ENCODE assay signal across 8 cellular contexts in the genomic region with DNA sequence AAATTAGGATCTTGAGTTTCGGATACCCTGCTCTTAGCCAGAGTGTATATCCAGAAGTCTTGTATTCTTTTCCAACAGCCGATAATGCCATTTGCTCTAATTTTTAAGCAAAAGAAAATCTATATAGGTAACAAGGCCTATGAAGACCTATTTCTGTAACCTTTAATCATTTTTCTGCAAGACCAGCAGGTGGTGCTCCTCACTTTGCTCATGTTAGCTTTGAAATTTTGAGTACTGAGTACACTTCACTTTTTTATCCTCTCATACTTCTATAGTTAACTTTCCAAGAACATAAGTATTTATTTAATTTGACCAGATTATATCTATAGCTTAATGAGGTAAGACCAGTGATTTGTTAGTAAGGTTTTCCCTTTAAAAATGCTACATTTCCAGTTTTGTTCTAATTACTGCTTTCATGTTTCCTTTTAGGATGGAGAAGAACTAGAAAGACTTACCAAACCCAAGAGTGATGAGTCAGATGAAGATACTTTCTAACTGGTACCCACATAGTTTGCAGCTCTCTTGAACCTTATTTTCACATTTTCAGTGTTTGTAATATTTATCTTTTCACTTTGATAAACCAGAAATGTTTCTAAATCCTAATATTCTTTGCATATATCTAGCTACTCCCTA. TPM values are rescaled to one million over a fixed set of nuclear protein-coding genes. Genes with fewer than 3 reads are reported as not detected.
A peak's percentile ranks its signal among the peaks of the same experiment; 100 is the strongest.
DNase-seq lines count a peak whose midpoint lies in the region; ATAC-seq and TF ChIP-seq lines count a peak whose summit lies in the region.

No MANE protein-coding gene starts in this region.

- H3K27ac Mint-ChIP-seq in activated T-cell treated with anti-CD3 and anti-CD28 coated beads, Interleukin-2, amount 50 U/mL, for 24 hours, result peak overlapping the region; percentile 3
- H3K27ac Mint-ChIP-seq in neural progenitor cell, result no peak overlapping the region

- no peaks in the 10 kb centered on the region for H3K9me3 ChIP-seq in RWPE2 (ENCODE audit: severe bottlenecking)
- no peaks in the 10 kb centered on the region for H3K9me3 ChIP-seq in neural progenitor cell (ENCODE audit: low read depth)

- H3K4me2 ChIP-seq in neural progenitor cell, result no peak overlapping the region

- TF ChIP-seq CTCF in RWPE2 (IDR thresholded peaks at IDR 0.05; ENCODE audit: poor library complexity, severe bottlenecking), result peak; percentile 88
- TF ChIP-seq CTCF in choroid plexus epithelial cell (conservative IDR thresholded peaks at IDR 0.05; ENCODE audit: low read depth, low read length), result peak; percentile 73
- TF ChIP-seq CTCF in neural progenitor cell (IDR thresholded peaks at IDR 0.05), result peak; percentile 74

- ATAC-seq in RWPE2 (ENCODE audit: low read depth), result peak; percentile 40; the same call in 1 of the 3 replicates
- no peak for ATAC-seq in HG02678 (IDR thresholded peaks at IDR 0.05; ENCODE audit: unreplicated experiment)

- H3K4me3 ChIP-seq in RWPE2 (ENCODE audit: severe bottlenecking) (no peak overlapping the region), choroid plexus epithelial cell (ENCODE audit: low read depth, low read length) (no peak overlapping the region), neural progenitor cell (no peak overlapping the region)

- no peaks in the 10 kb centered on the region for H3K27me3 Mint-ChIP-seq in activated T-cell treated with anti-CD3 and anti-CD28 coated beads, Interleukin-2, amount 50 U/mL, for 24 hours
- H3K27me3 Mint-ChIP-seq in neural progenitor cell (ENCODE audit: insufficient read depth, low read depth), result no peaks in the 10 kb centered on the region

- H3K27ac ChIP-seq in RWPE2 (ENCODE audit: poor library complexity, severe bottlenecking) (no peak overlapping the region), neural progenitor cell (no peak overlapping the region)

- no peaks in the 10 kb centered on the region for H3K79me2 ChIP-seq in neural progenitor cell (ENCODE audit: low read depth)

- H3K27me3 ChIP-seq in RWPE2 (ENCODE audit: insufficient read depth, poor library complexity, severe bottlenecking), result no peaks in the 10 kb centered on the region
- no peaks in the 10 kb centered on the region for H3K27me3 ChIP-seq in neural progenitor cell

- DNase-seq in activated T-cell treated with anti-CD3 and anti-CD28 coated beads, Interleukin-2, amount 50 U/mL, for 24 hours, result no peak
- DNase-seq in activated T-cell treated with anti-CD3 and anti-CD28 coated beads, Interleukin-2, amount 50 U/mL, for 1 hour, result no peak
- DNase-seq in KG1 (lab: John Stamatoyannopoulos, UW) (peak; percentile 21), RWPE2 (ENCODE audit: low spot score) (no peak), choroid plexus epithelial cell (ENCODE audit: low read depth) (peak; percentile 92), neural progenitor cell (ENCODE audit: low spot score) (peak; percentile 45), mucosa of gallbladder (ENCODE audit: low spot score) (no peak)

- H3K36me3 ChIP-seq in RWPE2 (ENCODE audit: low read depth), result peaks cover 45% of the 10 kb centered on the region
- peaks cover 25% of the 10 kb centered on the region for H3K36me3 ChIP-seq in neural progenitor cell

- no peaks in the 10 kb centered on the region for H4K20me1 ChIP-seq in neural progenitor cell (ENCODE audit: low read depth)

- no peak overlapping the region for H2AFZ ChIP-seq in neural progenitor cell (replicated peaks)

- no peak overlapping the region for H3K4me3 Mint-ChIP-seq in activated T-cell treated with anti-CD3 and anti-CD28 coated beads, Interleukin-2, amount 50 U/mL, for 24 hours
- no peak overlapping the region for H3K4me3 Mint-ChIP-seq in neural progenitor cell

- H3K9ac ChIP-seq in neural progenitor cell, result no peak overlapping the region

- no peaks in the 10 kb centered on the region for H3K9me3 Mint-ChIP-seq in activated T-cell treated with anti-CD3 and anti-CD28 coated beads, Interleukin-2, amount 50 U/mL, for 24 hours
- H3K9me3 Mint-ChIP-seq in neural progenitor cell, result no peaks in the 10 kb centered on the region

- no peaks in the 10 kb centered on the region for H3F3A ChIP-seq in neural progenitor cell (ENCODE audit: low read depth)

- H3K4me1 ChIP-seq in RWPE2 (ENCODE audit: insufficient read depth, poor library complexity, severe bottlenecking), result no peaks in the 10 kb centered on the region
- no peaks in the 10 kb centered on the region for H3K4me1 ChIP-seq in neural progenitor cell

- peaks cover 7% of the 10 kb centered on the region for H3K4me1 Mint-ChIP-seq in activated T-cell treated with anti-CD3 and anti-CD28 coated beads, Interleukin-2, amount 50 U/mL, for 24 hours (ENCODE audit: low read depth)
- no peaks in the 10 kb centered on the region for H3K4me1 Mint-ChIP-seq in neural progenitor cell

- H3K36me3 Mint-ChIP-seq in activated T-cell treated with anti-CD3 and anti-CD28 coated beads, Interleukin-2, amount 50 U/mL, for 24 hours (ENCODE audit: low read depth), result peaks cover 84% of the 10 kb centered on the region
- peaks cover 15% of the 10 kb centered on the region for H3K36me3 Mint-ChIP-seq in neural progenitor cell

RNA-seq across cellular contexts. Expression of gene SLC35A5, which starts 20.5 kb away (rescaled TPM):
- 35.9 and 59.7 TPM in 2 replicates for total RNA-seq in neural progenitor cell (ENCODE audit: low replicate concordance)
- 37.5 TPM for total RNA-seq in mucosa of gallbladder

RNA-seq across cellular contexts. Expression of gene ATG3, which starts 20.6 kb away (rescaled TPM):
- total RNA-seq in neural progenitor cell (ENCODE audit: low replicate concordance) (32.1 and 55.8 TPM in 2 replicates), mucosa of gallbladder (43.2 TPM)

RNA-seq across cellular contexts. Expression of gene CCDC80, which starts 58.6 kb away (rescaled TPM):
- total RNA-seq in neural progenitor cell (ENCODE audit: low replicate concordance) (14.7 and 21.5 TPM in 2 replicates), mucosa of gallbladder (67.8 TPM)

Comparison
In these comparisons a context has a peak if more than half of its experiments do, and no peak if none do; other contexts are left out.
1. DNase-seq: peak in KG1 (single experiment), choroid plexus epithelial cell (single experiment) and neural progenitor cell (single experiment); none in activated T-cell treated with anti-CD3 and anti-CD28 coated beads, Interleukin-2, amount 50 U/mL, for 24 hours (single experiment), activated T-cell treated with anti-CD3 and anti-CD28 coated beads, Interleukin-2, amount 50 U/mL, for 1 hour (single experiment), RWPE2 (single experiment) and mucosa of gallbladder (single experiment).
2. Peak in every context shown above with its lines, with median percentiles within 50 percentile points of each other: CTCF ChIP-seq.